9 cellular contexts compared by ENCODE assay signal in genomic region chr19:41774515-41774980, GRCh38. TPM values are rescaled to one million over a fixed set of nuclear protein-coding genes. Genes with fewer than 3 reads are reported as not detected.
DNase-seq lines count a peak whose midpoint lies in the region; ATAC-seq and TF ChIP-seq lines count a peak whose summit lies in the region.
"Had no signal": no experiment of that assay in that cellular context is flagged by ENCODE, and none has a peak within 500 bp of the region (broad histone marks: within the 10 kb centered on the region; RNA-seq: fewer than 3 reads in every experiment).

No MANE protein-coding gene starts in this region.

- H3K4me2 ChIP-seq in DND-41 (ENCODE audit: insufficient read depth, low read length) = no peak overlapping the region

- H3K27ac ChIP-seq in DND-41 (ENCODE audit: low read length) (no peak overlapping the region), spleen (no peak overlapping the region)

- peaks cover 2% of the 10 kb centered on the region; the same call in 1 of the 2 replicates for H3K4me1 ChIP-seq in DND-41 (ENCODE audit: insufficient read depth, low read length)
- H3K4me1 ChIP-seq in spleen = peaks cover 0 to 11% (median 0%) of the 10 kb centered on the region in 6 donors

- POLR2A ChIA-PET in activated naive CD8-positive, alpha-beta T cell treated with anti-CD3 and anti-CD28 coated beads, Interleukin-2, amount 10 ng/mL, durations not matched to agents 7 days and 5 days (lab: Charles Lee) = interaction anchor here (0.7 kb wide), 1 partner anchor 140 kb away, joined by 3 read pairs; no protein-coding TSS in a partner anchor

- peak; percentile 67 for DNase-seq in DND-41
- peak in 4 of 5 donors; percentile 23 to 58 (median 40) for DNase-seq in T-helper 1 cell
- DNase-seq in activated naive CD8-positive, alpha-beta T cell treated with anti-CD3 and anti-CD28 coated beads, Interleukin-2, amount 10 ng/mL, durations not matched to agents 7 days and 5 days = no peak
- DNase-seq in stimulated activated CD4-positive, alpha-beta T cell treated with anti-CD3 and anti-CD28 coated beads, Interleukin-2, amount 100 ng/mL, for 4 hours (ENCODE audit: low read depth) = peak; percentile 48
- no peak for DNase-seq in spleen

- peaks cover 21% of the 10 kb centered on the region for H3K4me1 Mint-ChIP-seq in activated naive CD8-positive, alpha-beta T cell treated with anti-CD3 and anti-CD28 coated beads, Interleukin-2, amount 10 ng/mL, durations not matched to agents 7 days and 5 days
- H3K4me1 Mint-ChIP-seq: brain had no signal

- H3K9me3 Mint-ChIP-seq in activated naive CD8-positive, alpha-beta T cell treated with anti-CD3 and anti-CD28 coated beads, Interleukin-2, amount 10 ng/mL, durations not matched to agents 7 days and 5 days = no peaks in the 10 kb centered on the region
- H3K9me3 Mint-ChIP-seq: brain had no signal

- no peak overlapping the region for H3K9ac ChIP-seq in DND-41 (ENCODE audit: low read depth, low read length)

- TF ChIP-seq CTCF in DND-41 (IDR thresholded peaks at IDR 0.05; ENCODE audit: borderline replicate concordance, extremely low read depth, low read length, poor library complexity, severe bottlenecking) (no peak), spleen (IDR thresholded peaks at IDR 0.05 in 8 of 11, conservative IDR thresholded peaks at IDR 0.05 in 3 of 11) (no peak)

- H3K9me3 ChIP-seq in DND-41 (ENCODE audit: insufficient read depth, low read length, severe bottlenecking) = no peaks in the 10 kb centered on the region
- no peaks in the 10 kb centered on the region for H3K9me3 ChIP-seq in spleen

- TF ChIP-seq POLR2A in spleen (IDR thresholded peaks at IDR 0.05) = no peak

- no peaks in the 10 kb centered on the region for H3K79me2 ChIP-seq in DND-41 (ENCODE audit: insufficient read depth, low read length)

- H3K4me3 Mint-ChIP-seq in activated naive CD8-positive, alpha-beta T cell treated with anti-CD3 and anti-CD28 coated beads, Interleukin-2, amount 10 ng/mL, durations not matched to agents 7 days and 5 days = peak overlapping the region; percentile 2
- H3K4me3 Mint-ChIP-seq: brain had no signal

- H3K27me3 Mint-ChIP-seq in activated naive CD8-positive, alpha-beta T cell treated with anti-CD3 and anti-CD28 coated beads, Interleukin-2, amount 10 ng/mL, durations not matched to agents 7 days and 5 days = peaks cover 83% of the 10 kb centered on the region

- H2AFZ ChIP-seq in DND-41 (ENCODE audit: low read depth, low read length) = no peak overlapping the region

- H3K27me3 ChIP-seq in DND-41 (ENCODE audit: insufficient read depth, low read length, poor library complexity) (peaks cover 17% of the 10 kb centered on the region), spleen (replicated peaks in 1 of 7) (peaks cover 0 to 37% (median 0%) of the 10 kb centered on the region in 7 donors)

- H3K36me3 ChIP-seq in DND-41 (ENCODE audit: insufficient read depth, low read length) (no peaks in the 10 kb centered on the region), spleen (no peaks in the 10 kb centered on the region)

- no peak overlapping the region for H3K4me3 ChIP-seq in DND-41 (ENCODE audit: low read depth in 1 of 2, low read length in 2 of 2)
- H3K4me3 ChIP-seq in spleen = no peak overlapping the region

- intact Hi-C loops in spleen (cut with DNase I; ENCODE audit: low total_unique reads) = no loop called here

- H4K20me1 ChIP-seq in DND-41 (ENCODE audit: insufficient read depth, low read length) = peaks cover 4% of the 10 kb centered on the region; the same call in 1 of the 2 replicates

- no peaks in the 10 kb centered on the region for H3K36me3 Mint-ChIP-seq in activated naive CD8-positive, alpha-beta T cell treated with anti-CD3 and anti-CD28 coated beads, Interleukin-2, amount 10 ng/mL, durations not matched to agents 7 days and 5 days
- H3K36me3 Mint-ChIP-seq: brain had no signal

- no peak overlapping the region for H3K27ac Mint-ChIP-seq in activated naive CD8-positive, alpha-beta T cell treated with anti-CD3 and anti-CD28 coated beads, Interleukin-2, amount 10 ng/mL, durations not matched to agents 7 days and 5 days

- ATAC-seq in DND-41 (ENCODE audit: insufficient read depth, low read depth) (peak; percentile 87), GM18858 (IDR thresholded peaks at IDR 0.05; ENCODE audit: unreplicated experiment) (no peak), GM21786 (IDR thresholded peaks at IDR 0.05; ENCODE audit: unreplicated experiment) (no peak), HG02610 (IDR thresholded peaks at IDR 0.05; ENCODE audit: unreplicated experiment) (no peak)
- ATAC-seq in activated naive CD8-positive, alpha-beta T cell treated with anti-CD3 and anti-CD28 coated beads, Interleukin-2, amount 10 ng/mL, durations not matched to agents 7 days and 5 days (ENCODE audit: low read depth) = peak; percentile 69

- WGBS in spleen, 5 donors = 47 to 54% (median 49%) methylated on average over 6 of the region's 6 CpGs

RNA-seq across cellular contexts. Expression of gene CEACAM6, which starts 19.2 kb away (rescaled TPM):
- total RNA-seq in activated naive CD8-positive, alpha-beta T cell treated with anti-CD3 and anti-CD28 coated beads, Interleukin-2, amount 10 ng/mL, durations not matched to agents 7 days and 5 days = not detected
- total RNA-seq in spleen = 10 to 100 TPM in 1 of 7 donors, 1 to 10 TPM in 5, under 1 TPM in 1; 0.88 to 14.8 (median 2.4) TPM
- polyA plus RNA-seq in spleen = under 1 TPM; 0.27 to 0.48 (median 0.45) TPM

RNA-seq across cellular contexts. Expression of gene CEACAM3, which starts 21.8 kb away (rescaled TPM):
- not detected for total RNA-seq in activated naive CD8-positive, alpha-beta T cell treated with anti-CD3 and anti-CD28 coated beads, Interleukin-2, amount 10 ng/mL, durations not matched to agents 7 days and 5 days
- total RNA-seq in spleen = 10 to 100 TPM in 5 of 7 donors, 1 to 10 TPM in 2; 3.8 to 31.9 (median 13.5) TPM
- polyA plus RNA-seq in spleen = 1 to 10 TPM in 2 of 3 donors, under 1 TPM in 1; 0.55 to 4.0 (median 1.6) TPM

Comparison
In these comparisons a context has a peak if more than half of its experiments do, and no peak if none do; other contexts are left out.
1. ATAC-seq: peak in DND-41 (single experiment) and activated naive CD8-positive, alpha-beta T cell treated with anti-CD3 and anti-CD28 coated beads, Interleukin-2, amount 10 ng/mL, durations not matched to agents 7 days and 5 days (single experiment); none in GM18858 (single experiment), GM21786 (single experiment) and HG02610 (single experiment).
2. DNase-seq: peak in DND-41 (single experiment), T-helper 1 cell (4 of 5) and stimulated activated CD4-positive, alpha-beta T cell treated with anti-CD3 and anti-CD28 coated beads, Interleukin-2, amount 100 ng/mL, for 4 hours (single experiment); none in activated naive CD8-positive, alpha-beta T cell treated with anti-CD3 and anti-CD28 coated beads, Interleukin-2, amount 10 ng/mL, durations not matched to agents 7 days and 5 days (single experiment) and spleen (single experiment).
3. RNA of gene CEACAM3, which starts 21.8 kb away (total RNA-seq): 3.8 to 31.9 TPM in spleen; not detected in activated naive CD8-positive, alpha-beta T cell treated with anti-CD3 and anti-CD28 coated beads, Interleukin-2, amount 10 ng/mL, durations not matched to agents 7 days and 5 days; every median in the first group is over 4 times any median in the second.